Comparison of ENCODE assay signal across 17 cellular contexts in genomic region chr5:143576721-143577484, GRCh38.
A peak's percentile ranks its signal among the peaks of the same experiment; 100 is the strongest.
DNase-seq lines count a peak whose midpoint lies in the region; ATAC-seq and TF ChIP-seq lines count a peak whose summit lies in the region.
"Had no signal": no experiment of that assay in that cellular context is flagged by ENCODE, and none has a peak within 500 bp of the region (broad histone marks: within the 10 kb centered on the region; RNA-seq: fewer than 3 reads in every experiment).

No MANE protein-coding gene starts in this region.

- no peaks in the 10 kb centered on the region for H3K4me1 ChIP-seq in breast epithelium
- peaks cover 24% of the 10 kb centered on the region for H3K4me1 ChIP-seq in adipocyte (ENCODE audit: control insufficient read depth, insufficient read depth, low read length)
- H3K4me1 ChIP-seq: HAP-1 had no signal

- no peak for TF ChIP-seq POLR2A in breast epithelium (IDR thresholded peaks at IDR 0.05)

- ATAC-seq in esophagus mucosa (no peak), GM21423 (IDR thresholded peaks at IDR 0.05; ENCODE audit: unreplicated experiment) (no peak), GM21447 (IDR thresholded peaks at IDR 0.05; ENCODE audit: unreplicated experiment) (no peak)

- no peaks in the 10 kb centered on the region for H3K27me3 Mint-ChIP-seq in MCF 10A (ENCODE audit: insufficient read depth, unreplicated experiment)

- H3K9ac ChIP-seq in adipocyte (ENCODE audit: low read length), result no peak overlapping the region

- peak overlapping the region; percentile 61 for H3K27ac Mint-ChIP-seq in MCF 10A (ENCODE audit: low read depth, unreplicated experiment)

- H3K36me3 Mint-ChIP-seq in MCF 10A (ENCODE audit: insufficient read depth, unreplicated experiment), result no peaks in the 10 kb centered on the region

- CTCF ChIA-PET in MCF 10A (lab: Yijun Ruan, JAX), result interaction anchor here (0.9 to 1.7 kb wide), 5 partner anchors 9 to 248 kb away, joined by 3 to 4 read pairs (median 3); no protein-coding TSS in a partner anchor

- no peaks in the 10 kb centered on the region for H3K36me3 ChIP-seq in breast epithelium
- H3K36me3 ChIP-seq in adipocyte (ENCODE audit: control insufficient read depth, insufficient read depth, low read length, severe bottlenecking), result no peaks in the 10 kb centered on the region
- H3K36me3 ChIP-seq: HAP-1 had no signal

- POLR2A ChIA-PET in MCF 10A (lab: Yijun Ruan, JAX), result interaction anchor here (0.6 to 2.3 kb wide), 6 partner anchors 14 to 126 kb away, joined by 3 to 6 read pairs (median 4); no protein-coding TSS in a partner anchor

- DNase-seq in MCF 10A (ENCODE audit: unreplicated experiment) (peak; percentile 80), breast epithelium (ENCODE audit: low spot score in 2 of 2) (no peak), adipocyte (ENCODE audit: low read depth) (peak; percentile 86), fibroblast of the conjunctiva (ENCODE audit: low read depth) (peak; percentile 30), smooth muscle cell of the brain vasculature (ENCODE audit: low read depth, low spot score) (peak; percentile 62)
- DNase-seq: activated CD8-positive, alpha-beta memory T cell treated with anti-CD3 and anti-CD28 coated beads, Interleukin-2, amount 50 U/mL, for 4 hours; head of caudate nucleus; KG1; NCI-H1694; NCI-H774; occipital lobe; SHP77 had no signal

- no TSS peak for BruUV-seq in MCF 10A (replicated peaks; lab: Mats Ljungman, UMichigan)

- H3K27me3 ChIP-seq in breast epithelium (no peaks in the 10 kb centered on the region), adipocyte (replicated peaks; ENCODE audit: control insufficient read depth, insufficient read depth, low read length) (no peaks in the 10 kb centered on the region)

- H3K9me3 ChIP-seq in breast epithelium (no peaks in the 10 kb centered on the region), adipocyte (ENCODE audit: control insufficient read depth, low read length) (no peaks in the 10 kb centered on the region)
- H3K9me3 ChIP-seq: HAP-1 had no signal

- H3K4me1 Mint-ChIP-seq in MCF 10A (ENCODE audit: insufficient read depth, unreplicated experiment), result peaks cover 12% of the 10 kb centered on the region

- TF ChIP-seq CTCF in MCF 10A (IDR thresholded peaks at IDR 0.05; ENCODE audit: unreplicated experiment) (no peak), breast epithelium (IDR thresholded peaks at IDR 0.05) (no peak)

- H3K9me3 Mint-ChIP-seq in MCF 10A (ENCODE audit: unreplicated experiment), result no peaks in the 10 kb centered on the region

- intact Hi-C loops in MCF 10A (cut with micrococcal nuclease) (no loop called here), breast epithelium (cut with DNase I; ENCODE audit: low total_unique reads) (no loop called here)

- no peak overlapping the region for H3K4me3 ChIP-seq in breast epithelium
- no peak overlapping the region for H3K4me3 ChIP-seq in adipocyte (ENCODE audit: low read length)
- H3K4me3 ChIP-seq: HAP-1, lung had no signal

- no peak overlapping the region for H3K27ac ChIP-seq in breast epithelium

- peak overlapping the region; percentile 2 for H3K4me3 Mint-ChIP-seq in MCF 10A (ENCODE audit: unreplicated experiment)

Comparison
In these comparisons a context has a peak if more than half of its experiments do, and no peak if none do; other contexts are left out.
1. DNase-seq: peak in MCF 10A (single experiment), adipocyte (single experiment), fibroblast of the conjunctiva (single experiment) and smooth muscle cell of the brain vasculature (single experiment); none in breast epithelium (0 of 2).